24 cellular contexts compared by ENCODE assay signal in genomic region chr21:45022348-45022675, GRCh38.
"Had no signal": no experiment of that assay in that cellular context is flagged by ENCODE, and none has a peak within 500 bp of the region (broad histone marks: within the 10 kb centered on the region; RNA-seq: fewer than 3 reads in every experiment).

No MANE protein-coding gene starts in this region.

- H3K4me3 ChIP-seq: breast epithelium, coronary artery, esophagus squamous epithelium, gastrocnemius medialis, lower lobe of right lung, mucosa of descending colon, ovary, prostate gland, right atrium auricular region, upper lobe of right lung had no signal

- ATAC-seq: activated T-helper 17 cell treated with anti-CD3 and anti-CD28 coated beads, Interleukin-2, amount 50 U/mL, for 72 hours; gastrocnemius medialis; left colon; lower lobe of right lung; mucosa of descending colon; stimulated activated effector memory CD8-positive, alpha-beta T cell treated with anti-CD3 and anti-CD28 coated beads, Interleukin-12 subunit alpha, Interleukin-12 subunit beta, amount 100 ng/mL, for 72 hours; stimulated activated naive CD8-positive, alpha-beta T cell treated with anti-CD3 and anti-CD28 coated beads, Interleukin-15, amount 100 ng/mL, for 72 hours; upper lobe of right lung; WTC11 had no signal

- H3K36me3 Mint-ChIP-seq: activated naive CD8-positive, alpha-beta T cell treated with anti-CD3 and anti-CD28 coated beads for 36 hours; stimulated activated effector memory CD8-positive, alpha-beta T cell treated with anti-CD3 and anti-CD28 coated beads, Interleukin-12 subunit alpha, Interleukin-12 subunit beta, amount 100 ng/mL, for 72 hours had no signal

- H3K36me3 ChIP-seq: breast epithelium, esophagus squamous epithelium, gastrocnemius medialis, lower lobe of right lung, neutrophil, ovary, prostate gland, right atrium auricular region, upper lobe of right lung had no signal

- H3K4me1 ChIP-seq: lower lobe of right lung, prostate gland, upper lobe of right lung had no signal

- H3K27ac ChIP-seq: breast epithelium, esophagus squamous epithelium, gastrocnemius medialis, lower lobe of right lung, neutrophil, ovary, prostate gland, right atrium auricular region, upper lobe of right lung had no signal

- H3K27me3 ChIP-seq: breast epithelium, gastrocnemius medialis, ovary, right atrium auricular region had no signal

- DNase-seq: activated CD8-positive, alpha-beta memory T cell treated with anti-CD3 and anti-CD28 coated beads, Interleukin-2, amount 50 U/mL, for 4 hours; activated naive CD4-positive, alpha-beta T cell treated with Interleukin-2 at 50 U/mL for 16 hours; activated naive CD8-positive, alpha-beta T cell treated with anti-CD3 and anti-CD28 coated beads for 36 hours; cerebellar nuclear complex; esophagus squamous epithelium; mesendoderm; stimulated activated CD4-positive, alpha-beta T cell treated with anti-CD3 and anti-CD28 coated beads, Interleukin-2, amount 100 ng/mL, for 24 hours; stimulated activated naive CD8-positive, alpha-beta T cell treated with anti-CD3 and anti-CD28 coated beads, Interleukin-15, amount 100 ng/mL, for 72 hours; T-helper 1 cell; upper lobe of right lung had no signal

- H3K27ac Mint-ChIP-seq: activated naive CD8-positive, alpha-beta T cell treated with anti-CD3 and anti-CD28 coated beads for 36 hours; activated T-cell treated with anti-CD3 and anti-CD28 coated beads, Interleukin-2, amount 50 U/mL, for 24 hours; activated T-helper 17 cell treated with anti-CD3 and anti-CD28 coated beads, Interleukin-2, amount 50 U/mL, for 72 hours; stimulated activated effector memory CD8-positive, alpha-beta T cell treated with anti-CD3 and anti-CD28 coated beads, Interleukin-12 subunit alpha, Interleukin-12 subunit beta, amount 100 ng/mL, for 72 hours; stimulated activated naive CD8-positive, alpha-beta T cell treated with anti-CD3 and anti-CD28 coated beads, Interleukin-15, amount 100 ng/mL, for 72 hours; WTC11 had no signal

- H3K4me3 Mint-ChIP-seq: activated naive CD8-positive, alpha-beta T cell treated with anti-CD3 and anti-CD28 coated beads for 36 hours; activated T-cell treated with anti-CD3 and anti-CD28 coated beads, Interleukin-2, amount 50 U/mL, for 24 hours; activated T-helper 17 cell treated with anti-CD3 and anti-CD28 coated beads, Interleukin-2, amount 50 U/mL, for 72 hours; stimulated activated effector memory CD8-positive, alpha-beta T cell treated with anti-CD3 and anti-CD28 coated beads, Interleukin-12 subunit alpha, Interleukin-12 subunit beta, amount 100 ng/mL, for 72 hours; stimulated activated naive CD8-positive, alpha-beta T cell treated with anti-CD3 and anti-CD28 coated beads, Interleukin-15, amount 100 ng/mL, for 72 hours; WTC11 had no signal

- H3K9me3 ChIP-seq: breast epithelium, gastrocnemius medialis, mucosa of descending colon, neutrophil, ovary, prostate gland, upper lobe of right lung had no signal
